In genomic region chr21:33760641-33761103, GRCh38 we compare ENCODE assay signal across 1 cellular context.
TF ChIP-seq lines count a peak whose summit lies in the region.

No MANE protein-coding gene starts in this region.

TF ChIP-seq in GM23338, 12 proteins besides CTCF, POLR2A, EP300 and RAD21 (continued from another document):
- no peak for TF ChIP-seq REST (IDR thresholded peaks at IDR 0.05; ENCODE audit: unreplicated experiment)
- no peak for TF ChIP-seq STAT1 (IDR thresholded peaks at IDR 0.05; ENCODE audit: unreplicated experiment)
- no peak for TF ChIP-seq EZH2phosphoT487 (IDR thresholded peaks at IDR 0.05; ENCODE audit: unreplicated experiment)
- TF ChIP-seq ZNF331 (CRISPR knock-in tag; IDR thresholded peaks at IDR 0.05; ENCODE audit: low read depth), result no peak
- TF ChIP-seq ZNF114 (CRISPR knock-in tag; IDR thresholded peaks at IDR 0.05), result no peak
- no peak for TF ChIP-seq CREB1 (CRISPR knock-in tag; IDR thresholded peaks at IDR 0.05; ENCODE audit: low read depth)
- no peak for TF ChIP-seq JUNB (IDR thresholded peaks at IDR 0.05; ENCODE audit: unreplicated experiment)
- no peak for TF ChIP-seq EZH2 (IDR thresholded peaks at IDR 0.05; ENCODE audit: low read depth, unreplicated experiment)
- no peak for TF ChIP-seq POLR2AphosphoS5 (IDR thresholded peaks at IDR 0.05; ENCODE audit: low read depth)
